In the genomic region with DNA sequence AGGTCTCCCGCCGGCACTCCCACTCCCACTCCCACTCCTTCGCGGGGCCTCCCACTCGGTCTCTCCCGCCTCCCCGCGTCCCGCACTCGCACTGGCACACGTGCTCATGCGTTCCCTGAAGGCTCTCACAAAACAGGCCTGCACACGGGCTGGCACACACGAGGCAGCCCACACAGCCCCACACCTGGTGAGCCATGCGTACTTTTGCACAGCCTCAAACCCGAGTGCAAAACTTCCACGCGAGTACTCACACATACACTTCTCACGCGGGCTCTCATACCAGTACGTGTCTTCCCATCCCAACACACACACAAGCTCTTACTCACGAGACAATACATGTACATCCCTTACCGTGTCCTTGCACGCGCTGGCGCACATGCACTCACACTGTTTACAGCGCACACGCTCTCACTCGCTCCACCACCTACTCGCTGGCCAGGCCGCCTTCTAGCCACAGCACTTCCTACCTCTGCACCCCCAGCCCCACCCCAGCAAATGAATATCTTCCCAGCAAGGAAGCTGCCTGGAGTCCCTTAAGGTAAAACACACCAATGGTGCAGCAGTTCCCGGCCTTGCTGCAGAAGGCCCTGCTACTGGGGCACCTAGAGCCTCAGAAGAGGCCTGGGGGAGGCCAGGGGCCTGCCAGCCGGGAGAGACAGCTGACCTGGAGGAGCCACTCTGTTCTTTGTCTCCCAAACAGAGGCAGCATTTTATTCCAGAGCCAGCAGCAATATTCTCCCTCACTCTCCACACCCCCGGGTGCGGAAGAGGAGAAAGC, we compare ENCODE assay signal across 1 cellular context.
TF ChIP-seq lines count a peak whose summit lies in the region.

No MANE protein-coding gene starts in this region.

TF ChIP-seq in K562, 482 proteins besides CTCF, POLR2A, EP300 and RAD21 (continued from another document and continues in another):
- TF ChIP-seq, protein P1, sequence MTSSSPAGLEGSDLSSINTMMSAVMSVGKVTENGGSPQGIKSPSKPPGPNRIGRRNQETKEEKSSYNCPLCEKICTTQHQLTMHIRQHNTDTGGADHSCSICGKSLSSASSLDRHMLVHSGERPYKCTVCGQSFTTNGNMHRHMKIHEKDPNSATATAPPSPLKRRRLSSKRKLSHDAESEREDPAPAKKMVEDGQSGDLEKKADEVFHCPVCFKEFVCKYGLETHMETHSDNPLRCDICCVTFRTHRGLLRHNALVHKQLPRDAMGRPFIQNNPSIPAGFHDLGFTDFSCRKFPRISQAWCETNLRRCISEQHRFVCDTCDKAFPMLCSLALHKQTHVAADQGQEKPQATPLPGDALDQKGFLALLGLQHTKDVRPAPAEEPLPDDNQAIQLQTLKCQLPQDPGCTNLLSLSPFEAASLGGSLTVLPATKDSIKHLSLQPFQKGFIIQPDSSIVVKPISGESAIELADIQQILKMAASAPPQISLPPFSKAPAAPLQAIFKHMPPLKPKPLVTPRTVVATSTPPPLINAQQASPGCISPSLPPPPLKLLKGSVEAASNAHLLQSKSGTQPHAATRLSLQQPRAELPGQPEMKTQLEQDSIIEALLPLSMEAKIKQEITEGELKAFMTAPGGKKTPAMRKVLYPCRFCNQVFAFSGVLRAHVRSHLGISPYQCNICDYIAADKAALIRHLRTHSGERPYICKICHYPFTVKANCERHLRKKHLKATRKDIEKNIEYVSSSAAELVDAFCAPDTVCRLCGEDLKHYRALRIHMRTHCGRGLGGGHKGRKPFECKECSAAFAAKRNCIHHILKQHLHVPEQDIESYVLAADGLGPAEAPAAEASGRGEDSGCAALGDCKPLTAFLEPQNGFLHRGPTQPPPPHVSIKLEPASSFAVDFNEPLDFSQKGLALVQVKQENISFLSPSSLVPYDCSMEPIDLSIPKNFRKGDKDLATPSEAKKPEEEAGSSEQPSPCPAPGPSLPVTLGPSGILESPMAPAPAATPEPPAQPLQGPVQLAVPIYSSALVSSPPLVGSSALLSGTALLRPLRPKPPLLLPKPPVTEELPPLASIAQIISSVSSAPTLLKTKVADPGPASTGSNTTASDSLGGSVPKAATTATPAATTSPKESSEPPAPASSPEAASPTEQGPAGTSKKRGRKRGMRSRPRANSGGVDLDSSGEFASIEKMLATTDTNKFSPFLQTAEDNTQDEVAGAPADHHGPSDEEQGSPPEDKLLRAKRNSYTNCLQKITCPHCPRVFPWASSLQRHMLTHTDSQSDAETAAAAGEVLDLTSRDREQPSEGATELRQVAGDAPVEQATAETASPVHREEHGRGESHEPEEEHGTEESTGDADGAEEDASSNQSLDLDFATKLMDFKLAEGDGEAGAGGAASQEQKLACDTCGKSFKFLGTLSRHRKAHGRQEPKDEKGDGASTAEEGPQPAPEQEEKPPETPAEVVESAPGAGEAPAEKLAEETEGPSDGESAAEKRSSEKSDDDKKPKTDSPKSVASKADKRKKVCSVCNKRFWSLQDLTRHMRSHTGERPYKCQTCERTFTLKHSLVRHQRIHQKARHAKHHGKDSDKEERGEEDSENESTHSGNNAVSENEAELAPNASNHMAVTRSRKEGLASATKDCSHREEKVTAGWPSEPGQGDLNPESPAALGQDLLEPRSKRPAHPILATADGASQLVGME (CRISPR knock-in tag; IDR thresholded peaks at IDR 0.05) = no peak
- TF ChIP-seq KDM1A (IDR thresholded peaks at IDR 0.05) = peak in 1 of 2 experiments; percentile 93; a peak in 2 of 4 replicates
- TF ChIP-seq RBM22 (IDR thresholded peaks at IDR 0.05; ENCODE audit: low read depth, low read length, poor library complexity, severe bottlenecking) = no peak
- no peak for TF ChIP-seq NUFIP1 (IDR thresholded peaks at IDR 0.05; ENCODE audit: partially characterized antibody)
- TF ChIP-seq, protein P2, sequence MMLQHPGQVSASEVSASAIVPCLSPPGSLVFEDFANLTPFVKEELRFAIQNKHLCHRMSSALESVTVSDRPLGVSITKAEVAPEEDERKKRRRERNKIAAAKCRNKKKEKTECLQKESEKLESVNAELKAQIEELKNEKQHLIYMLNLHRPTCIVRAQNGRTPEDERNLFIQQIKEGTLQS (IDR thresholded peaks at IDR 0.05) = no peak
- TF ChIP-seq, protein P2 (CRISPR knock-in tag; conservative IDR thresholded peaks at IDR 0.05) = no peak
- no peak for TF ChIP-seq ZNF384 (IDR thresholded peaks at IDR 0.05; ENCODE audit: low read depth, low read length)
- TF ChIP-seq SAFB2 (IDR thresholded peaks at IDR 0.05; ENCODE audit: borderline replicate concordance, low read depth, low read length, severe bottlenecking) = no peak
- TF ChIP-seq, protein P3, sequence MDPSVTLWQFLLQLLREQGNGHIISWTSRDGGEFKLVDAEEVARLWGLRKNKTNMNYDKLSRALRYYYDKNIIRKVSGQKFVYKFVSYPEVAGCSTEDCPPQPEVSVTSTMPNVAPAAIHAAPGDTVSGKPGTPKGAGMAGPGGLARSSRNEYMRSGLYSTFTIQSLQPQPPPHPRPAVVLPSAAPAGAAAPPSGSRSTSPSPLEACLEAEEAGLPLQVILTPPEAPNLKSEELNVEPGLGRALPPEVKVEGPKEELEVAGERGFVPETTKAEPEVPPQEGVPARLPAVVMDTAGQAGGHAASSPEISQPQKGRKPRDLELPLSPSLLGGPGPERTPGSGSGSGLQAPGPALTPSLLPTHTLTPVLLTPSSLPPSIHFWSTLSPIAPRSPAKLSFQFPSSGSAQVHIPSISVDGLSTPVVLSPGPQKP (CRISPR knock-in tag; IDR thresholded peaks at IDR 0.05) = no peak
- no peak for TF ChIP-seq ATF1 (CRISPR knock-in tag; IDR thresholded peaks at IDR 0.05)
- TF ChIP-seq ATF1 (tag; IDR thresholded peaks at IDR 0.05) = peak; percentile 53
- TF ChIP-seq HDGF (IDR thresholded peaks at IDR 0.05) = peak; percentile 91
- TF ChIP-seq, protein P4, sequence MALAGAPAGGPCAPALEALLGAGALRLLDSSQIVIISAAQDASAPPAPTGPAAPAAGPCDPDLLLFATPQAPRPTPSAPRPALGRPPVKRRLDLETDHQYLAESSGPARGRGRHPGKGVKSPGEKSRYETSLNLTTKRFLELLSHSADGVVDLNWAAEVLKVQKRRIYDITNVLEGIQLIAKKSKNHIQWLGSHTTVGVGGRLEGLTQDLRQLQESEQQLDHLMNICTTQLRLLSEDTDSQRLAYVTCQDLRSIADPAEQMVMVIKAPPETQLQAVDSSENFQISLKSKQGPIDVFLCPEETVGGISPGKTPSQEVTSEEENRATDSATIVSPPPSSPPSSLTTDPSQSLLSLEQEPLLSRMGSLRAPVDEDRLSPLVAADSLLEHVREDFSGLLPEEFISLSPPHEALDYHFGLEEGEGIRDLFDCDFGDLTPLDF (CRISPR knock-in tag; IDR thresholded peaks at IDR 0.05) = no peak
- TF ChIP-seq MEIS2 (IDR thresholded peaks at IDR 0.05; ENCODE audit: partially characterized antibody) = no peak
- no peak for TF ChIP-seq MCM5 (IDR thresholded peaks at IDR 0.05; ENCODE audit: low read depth)
- TF ChIP-seq ZFP1 (CRISPR knock-in tag; IDR thresholded peaks at IDR 0.05) = no peak
- 0 out of 2 replicates have a peak, but pooled peaks have one; percentile 22 for TF ChIP-seq ZEB2 (IDR thresholded peaks at IDR 0.05)
- TF ChIP-seq PTRF (tag; IDR thresholded peaks at IDR 0.05) = no peak
- TF ChIP-seq NFATC3 (IDR thresholded peaks at IDR 0.05) = no peak
- no peak for TF ChIP-seq RBM15 (IDR thresholded peaks at IDR 0.05; ENCODE audit: insufficient read depth, low read length)
- peak; percentile 6; the same call in 1 of the 2 replicates for TF ChIP-seq GABPA (tag; conservative IDR thresholded peaks at IDR 0.05; ENCODE audit: low read depth)
- peak; percentile 36 for TF ChIP-seq KDM5B (IDR thresholded peaks at IDR 0.05; ENCODE audit: insufficient replicate concordance, low read depth, low read length)
- TF ChIP-seq, protein P5, sequence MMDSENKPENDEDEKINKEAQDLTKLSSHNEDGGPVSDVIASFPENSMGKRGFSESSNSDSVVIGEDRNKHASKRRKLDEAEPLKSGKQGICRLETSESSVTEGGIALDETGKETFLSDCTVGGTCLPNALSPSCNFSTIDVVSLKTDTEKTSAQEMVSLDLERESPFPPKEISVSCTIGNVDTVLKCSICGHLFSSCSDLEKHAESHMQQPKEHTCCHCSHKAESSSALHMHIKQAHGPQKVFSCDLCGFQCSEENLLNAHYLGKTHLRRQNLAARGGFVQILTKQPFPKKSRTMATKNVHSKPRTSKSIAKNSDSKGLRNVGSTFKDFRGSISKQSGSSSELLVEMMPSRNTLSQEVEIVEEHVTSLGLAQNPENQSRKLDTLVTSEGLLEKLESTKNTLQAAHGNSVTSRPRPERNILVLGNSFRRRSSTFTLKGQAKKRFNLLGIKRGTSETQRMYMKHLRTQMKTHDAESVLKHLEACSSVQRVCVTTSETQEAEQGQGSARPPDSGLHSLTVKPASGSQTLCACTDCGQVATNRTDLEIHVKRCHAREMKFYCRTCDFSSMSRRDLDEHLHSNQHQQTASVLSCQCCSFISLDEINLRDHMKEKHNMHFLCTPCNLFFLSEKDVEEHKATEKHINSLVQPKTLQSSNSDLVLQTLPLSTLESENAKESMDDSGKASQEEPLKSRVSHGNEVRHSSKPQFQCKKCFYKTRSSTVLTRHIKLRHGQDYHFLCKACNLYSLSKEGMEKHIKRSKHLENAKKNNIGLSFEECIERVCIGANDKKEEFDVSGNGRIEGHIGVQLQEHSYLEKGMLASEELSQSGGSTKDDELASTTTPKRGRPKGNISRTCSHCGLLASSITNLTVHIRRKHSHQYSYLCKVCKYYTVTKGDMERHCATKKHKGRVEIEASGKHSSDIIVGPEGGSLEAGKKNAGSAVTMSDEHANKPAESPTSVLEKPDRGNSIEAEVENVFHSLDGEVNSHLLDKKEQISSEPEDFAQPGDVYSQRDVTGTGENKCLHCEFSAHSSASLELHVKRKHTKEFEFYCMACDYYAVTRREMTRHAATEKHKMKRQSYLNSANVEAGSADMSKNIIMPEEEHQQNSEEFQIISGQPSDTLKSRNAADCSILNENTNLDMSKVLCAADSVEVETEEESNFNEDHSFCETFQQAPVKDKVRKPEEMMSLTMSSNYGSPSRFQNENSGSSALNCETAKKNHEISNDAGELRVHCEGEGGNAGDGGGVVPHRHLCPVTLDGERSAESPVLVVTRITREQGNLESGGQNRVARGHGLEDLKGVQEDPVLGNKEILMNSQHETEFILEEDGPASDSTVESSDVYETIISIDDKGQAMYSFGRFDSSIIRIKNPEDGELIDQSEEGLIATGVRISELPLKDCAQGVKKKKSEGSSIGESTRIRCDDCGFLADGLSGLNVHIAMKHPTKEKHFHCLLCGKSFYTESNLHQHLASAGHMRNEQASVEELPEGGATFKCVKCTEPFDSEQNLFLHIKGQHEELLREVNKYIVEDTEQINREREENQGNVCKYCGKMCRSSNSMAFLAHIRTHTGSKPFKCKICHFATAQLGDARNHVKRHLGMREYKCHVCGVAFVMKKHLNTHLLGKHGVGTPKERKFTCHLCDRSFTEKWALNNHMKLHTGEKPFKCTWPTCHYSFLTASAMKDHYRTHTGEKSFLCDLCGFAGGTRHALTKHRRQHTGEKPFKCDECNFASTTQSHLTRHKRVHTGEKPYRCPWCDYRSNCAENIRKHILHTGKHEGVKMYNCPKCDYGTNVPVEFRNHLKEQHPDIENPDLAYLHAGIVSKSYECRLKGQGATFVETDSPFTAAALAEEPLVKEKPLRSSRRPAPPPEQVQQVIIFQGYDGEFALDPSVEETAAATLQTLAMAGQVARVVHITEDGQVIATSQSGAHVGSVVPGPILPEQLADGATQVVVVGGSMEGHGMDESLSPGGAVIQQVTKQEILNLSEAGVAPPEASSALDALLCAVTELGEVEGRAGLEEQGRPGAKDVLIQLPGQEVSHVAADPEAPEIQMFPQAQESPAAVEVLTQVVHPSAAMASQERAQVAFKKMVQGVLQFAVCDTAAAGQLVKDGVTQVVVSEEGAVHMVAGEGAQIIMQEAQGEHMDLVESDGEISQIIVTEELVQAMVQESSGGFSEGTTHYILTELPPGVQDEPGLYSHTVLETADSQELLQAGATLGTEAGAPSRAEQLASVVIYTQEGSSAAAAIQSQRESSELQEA (IDR thresholded peaks at IDR 0.05; ENCODE audit: low read depth) = 0 out of 2 replicates have a peak, but pooled peaks have one; percentile 43
- no peak for TF ChIP-seq RBM34 (IDR thresholded peaks at IDR 0.05; ENCODE audit: borderline replicate concordance, insufficient read depth, low read length)
